In the genomic region with DNA sequence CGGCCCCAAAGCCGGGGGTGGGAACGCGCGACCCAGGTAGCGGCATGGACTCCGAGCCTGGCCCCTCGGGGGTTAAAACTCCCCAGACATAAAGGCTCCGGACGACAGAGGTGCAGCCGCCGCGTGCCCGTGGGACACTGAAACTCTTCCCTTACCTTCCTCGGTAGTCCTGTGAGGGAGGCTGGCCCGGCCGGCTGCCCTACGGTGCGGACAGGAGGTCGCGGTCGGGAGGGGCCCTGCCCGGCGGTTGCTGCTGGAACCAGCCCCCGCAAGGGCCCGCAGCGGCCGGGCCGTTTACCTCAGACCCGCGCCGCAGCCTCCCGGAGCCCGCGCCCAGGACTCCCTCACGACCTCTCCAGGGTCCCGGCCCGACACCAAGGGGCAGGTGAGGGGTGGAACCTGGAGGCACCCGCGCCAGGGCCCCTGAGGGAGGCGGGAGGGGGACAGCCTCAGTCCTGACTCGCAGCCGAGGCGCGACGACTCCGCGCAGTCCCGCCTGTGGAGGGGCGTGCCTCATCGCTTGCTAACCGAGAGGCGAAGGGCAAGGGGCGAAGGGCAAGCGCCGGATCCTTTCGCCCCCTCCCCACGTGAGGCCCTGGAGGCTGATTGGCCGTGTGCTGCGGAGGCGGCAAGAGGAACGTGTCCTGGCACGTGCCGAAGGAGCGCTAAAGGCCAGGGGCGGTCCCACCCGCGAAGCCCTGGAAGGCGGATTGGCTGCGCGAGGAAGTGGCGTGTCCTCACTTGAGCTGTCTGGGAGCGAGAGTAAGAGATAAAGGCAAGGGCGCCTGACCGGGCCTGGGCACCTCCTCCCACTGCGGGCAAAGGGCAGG, we compare ENCODE assay signal across 14 cellular contexts. TPM values are rescaled to one million over a fixed set of nuclear protein-coding genes. Genes with fewer than 3 reads are reported as not detected.
DNase-seq lines count a peak whose midpoint lies in the region; ATAC-seq and FAIRE-seq lines count a peak whose summit lies in the region.
"Had no signal": no experiment of that assay in that cellular context is flagged by ENCODE, and none has a peak within 500 bp of the region (broad histone marks: within the 10 kb centered on the region; RNA-seq: fewer than 3 reads in every experiment).

A gene (plus strand): TSS at position 798 of the 830 bp plus-strand sequence. CDS start 72 bp downstream, outside the sequence.

- H3K27ac Mint-ChIP-seq in stimulated activated naive CD8-positive, alpha-beta T cell treated with anti-CD3 and anti-CD28 coated beads, Interleukin-15, amount 100 ng/mL, for 72 hours: no peak within 1 kb of the TSS

- H2AK5ac ChIP-seq in neuronal stem cell (ENCODE audit: low read depth, low read length): peak within 1 kb of the TSS; percentile 94

- intact Hi-C loops in right cardiac atrium (cut with DNase I): no loop called here

- H3K9me3 Mint-ChIP-seq in stimulated activated naive CD8-positive, alpha-beta T cell treated with anti-CD3 and anti-CD28 coated beads, Interleukin-15, amount 100 ng/mL, for 72 hours: no peaks in the 10 kb centered on the region

- H3K4me3 ChIP-seq in right cardiac atrium (ENCODE audit: low read length) (peak within 1 kb of the TSS; percentile 6), neuronal stem cell (ENCODE audit: low read length in 2 of 2) (peak within 1 kb of the TSS in 1 of 2 donors; percentile 60)

- peaks cover 18% of the 10 kb centered on the region for H3K4me1 Mint-ChIP-seq in stimulated activated naive CD8-positive, alpha-beta T cell treated with anti-CD3 and anti-CD28 coated beads, Interleukin-15, amount 100 ng/mL, for 72 hours

- H3K9me3 ChIP-seq in right cardiac atrium (ENCODE audit: control insufficient read depth, low read length): no peaks in the 10 kb centered on the region
- peaks cover 7 to 9% of the 10 kb centered on the region in 2 donors for H3K9me3 ChIP-seq in neuronal stem cell (replicated peaks in 1 of 2; ENCODE audit: control insufficient read depth in 2 of 2, insufficient read depth in 1 of 2, low read depth in 1 of 2, low read length in 2 of 2)

- peak within 1 kb of the TSS; percentile 73 for H3K4me2 ChIP-seq in neuronal stem cell (ENCODE audit: insufficient read depth, low read length, poor library complexity, severe bottlenecking)

- H2BK15ac ChIP-seq in neuronal stem cell (ENCODE audit: low read length): peak within 1 kb of the TSS; percentile 81

- H2BK120ac ChIP-seq in neuronal stem cell (ENCODE audit: low read depth, low read length): no peak within 1 kb of the TSS

- H3K27me3 ChIP-seq in right cardiac atrium (ENCODE audit: control insufficient read depth, insufficient read depth) (no peaks in the 10 kb centered on the region), neuronal stem cell (ENCODE audit: control insufficient read depth in 3 of 3, insufficient read depth in 3 of 3, low read depth in 1 of 3, low read length in 3 of 3) (peaks cover 17 to 70% (median 51%) of the 10 kb centered on the region in 3 experiments)

- H3K14ac ChIP-seq in neuronal stem cell (ENCODE audit: low read length): peak within 1 kb of the TSS; percentile 94

- H3K4me1 ChIP-seq in right cardiac atrium (ENCODE audit: control insufficient read depth, insufficient read depth, low read length) (no peaks in the 10 kb centered on the region), neuronal stem cell (ENCODE audit: control insufficient read depth in 2 of 2, insufficient read depth in 1 of 2, low read depth in 1 of 2, low read length in 2 of 2) (peaks cover 4% of the 10 kb centered on the region in 2 donors)

- H3K79me1 ChIP-seq in neuronal stem cell (ENCODE audit: low read depth, low read length): peaks cover 2% of the 10 kb centered on the region

- peaks cover 38% of the 10 kb centered on the region for H3K27me3 Mint-ChIP-seq in stimulated activated naive CD8-positive, alpha-beta T cell treated with anti-CD3 and anti-CD28 coated beads, Interleukin-15, amount 100 ng/mL, for 72 hours

- H3K9ac ChIP-seq in neuronal stem cell (ENCODE audit: low read depth, low read length, poor library complexity): peak within 1 kb of the TSS; percentile 77

- peak within 1 kb of the TSS; percentile 75 for H3K23ac ChIP-seq in neuronal stem cell (ENCODE audit: low read depth, low read length, poor library complexity)

- H4K8ac ChIP-seq in neuronal stem cell (ENCODE audit: low read depth, low read length): peak within 1 kb of the TSS; percentile 82

- H2AFZ ChIP-seq in neuronal stem cell (ENCODE audit: low read length): peak within 1 kb of the TSS; percentile 57

- H3K36me3 ChIP-seq in neuronal stem cell (replicated peaks in 1 of 2; ENCODE audit: control insufficient read depth in 2 of 2, insufficient read depth in 2 of 2, low read length in 2 of 2): no peaks in the 10 kb centered on the region

- H3K4me3 Mint-ChIP-seq in stimulated activated naive CD8-positive, alpha-beta T cell treated with anti-CD3 and anti-CD28 coated beads, Interleukin-15, amount 100 ng/mL, for 72 hours: no peak within 1 kb of the TSS

- H2BK5ac ChIP-seq in neuronal stem cell (ENCODE audit: low read length): peak within 1 kb of the TSS; percentile 35

- H3K27ac ChIP-seq in right cardiac atrium (ENCODE audit: low read length): no peak within 1 kb of the TSS
- no peak within 1 kb of the TSS for H3K27ac ChIP-seq in neuronal stem cell (replicated peaks; ENCODE audit: low read length)

- peak; percentile 40 for ATAC-seq in stimulated activated naive CD8-positive, alpha-beta T cell treated with anti-CD3 and anti-CD28 coated beads, Interleukin-15, amount 100 ng/mL, for 72 hours
- ATAC-seq in stimulated activated naive CD8-positive, alpha-beta T cell treated with anti-CD3 and anti-CD28 coated beads, Interleukin-15, Interleukin-2, amounts not matched to agents 100 U/mL and 50 U/mL, for 24 hours: no peak
- peak; percentile 50 to 54 for ATAC-seq in right cardiac atrium

- peak within 1 kb of the TSS; percentile 94 for H3K18ac ChIP-seq in neuronal stem cell (ENCODE audit: low read length)

- no peak for FAIRE-seq in RCC 7860 (lab: Jason Lieb, UNC)

- no peak within 1 kb of the TSS for H4K91ac ChIP-seq in neuronal stem cell (ENCODE audit: low read depth, low read length, poor library complexity)

- peak within 1 kb of the TSS; percentile 41 for H2BK12ac ChIP-seq in neuronal stem cell (ENCODE audit: low read length)

- H3K4ac ChIP-seq in neuronal stem cell (ENCODE audit: low read length): no peak within 1 kb of the TSS

- no peak for DNase-seq in stimulated activated naive CD8-positive, alpha-beta T cell treated with anti-CD3 and anti-CD28 coated beads, Interleukin-15, amount 100 ng/mL, for 72 hours
- no peak for DNase-seq in stimulated activated naive CD8-positive, alpha-beta T cell treated with anti-CD3 and anti-CD28 coated beads, Interleukin-15, Interleukin-2, amounts not matched to agents 100 U/mL and 50 U/mL, for 24 hours
- DNase-seq in right cardiac atrium (peak in 2 of 3 donors; percentile 60 to 66), neuronal stem cell (ENCODE audit: low spot score) (no peak), NCI-H2107 treated with DMSO at 0.1 percent for 48 hours (lab: John Stamatoyannopoulos, UW; ENCODE audit: unreplicated experiment) (no peak), RCC 7860 (ENCODE audit: low spot score) (no peak)
- DNase-seq in central memory CD4-positive, alpha-beta T cell: no peak
- no peak for DNase-seq in activated CD4-positive, alpha-beta T cell treated with anti-CD3 and anti-CD28 coated beads for 1 hour
- DNase-seq: activated CD4-positive, alpha-beta T cell treated with anti-CD3 and anti-CD28 coated beads for 48 hours; activated naive CD4-positive, alpha-beta T cell; cortex of kidney; DMS79; NCI-H1417 treated with DMSO at 0.1 percent for 48 hours; SW 1271 had no signal

- 48% methylated on average over 76 of the region's 76 CpGs for WGBS in right cardiac atrium
- WGBS in neuronal stem cell (ENCODE audit: extremely low coverage in 2 of 2, insufficient read length in 2 of 2, insufficient replicate concordance in 1 of 2), 2 donors: no CpG with 5 or more reads among the region's 76 CpGs

RNA-seq across cellular contexts. Expression of the gene that starts here (rescaled TPM):
- 1 to 10 TPM; 1.8 to 6.6 (median 2.9) TPM for total RNA-seq in right cardiac atrium
- polyA plus RNA-seq in right cardiac atrium: 2.7 TPM
- polyA plus RNA-seq in neuronal stem cell (2013, experiment 1 of 2): 0.21 TPM
- polyA plus RNA-seq in neuronal stem cell (2013, experiment 2 of 2): 0.12 TPM

Comparison
In these comparisons a context has a peak if more than half of its experiments do, and no peak if none do; other contexts are left out.
1. DNase-seq: peak in right cardiac atrium (2 of 3); none in stimulated activated naive CD8-positive, alpha-beta T cell treated with anti-CD3 and anti-CD28 coated beads, Interleukin-15, amount 100 ng/mL, for 72 hours (0 of 2), stimulated activated naive CD8-positive, alpha-beta T cell treated with anti-CD3 and anti-CD28 coated beads, Interleukin-15, Interleukin-2, amounts not matched to agents 100 U/mL and 50 U/mL, for 24 hours (single experiment), neuronal stem cell (single experiment), NCI-H2107 treated with DMSO at 0.1 percent for 48 hours (single experiment), RCC 7860 (single experiment), central memory CD4-positive, alpha-beta T cell (single experiment) and activated CD4-positive, alpha-beta T cell treated with anti-CD3 and anti-CD28 coated beads for 1 hour (single experiment).